ENCODE assay signal across 1 cellular context in the genomic region with DNA sequence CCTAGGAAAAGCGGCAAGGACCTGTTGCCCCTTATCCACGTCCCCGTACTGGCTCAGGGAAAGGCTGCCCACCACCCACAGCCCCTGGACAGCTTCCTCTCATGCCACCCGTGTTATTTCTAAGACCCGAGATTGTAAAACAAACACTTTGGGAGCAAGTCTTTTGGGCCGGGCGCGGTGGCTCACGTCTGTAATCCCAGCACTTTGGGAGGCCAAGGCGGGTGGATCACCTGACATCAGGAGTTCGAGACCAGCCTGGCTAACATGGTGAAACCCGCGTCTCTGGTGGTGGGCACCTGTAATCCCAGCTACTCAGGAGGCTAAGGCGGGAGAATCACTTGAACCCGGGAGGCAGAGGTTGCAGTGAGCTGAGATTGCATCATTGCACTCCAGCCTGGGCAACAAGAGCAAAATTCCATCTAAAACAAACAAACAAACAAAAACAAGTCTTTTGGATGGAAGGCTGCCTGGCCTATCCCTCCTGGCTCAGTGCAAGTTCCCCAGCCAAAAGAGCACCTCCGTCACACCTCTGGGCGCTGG.
TF ChIP-seq lines count a peak whose summit lies in the region.
"Not testable (repeated sequence)": the region's sequence is repeated elsewhere in the genome, so short reads cannot be mapped to it uniquely, and the experiment has no call there.

No MANE protein-coding gene starts in this region.

TF ChIP-seq in HepG2, 621 proteins besides CTCF, POLR2A, EP300 and RAD21:
- TF ChIP-seq ATF7 (IDR thresholded peaks at IDR 0.05) (0 out of 2 replicates have a peak, but pooled peaks have one; percentile 20), ATF4 (CRISPR knock-in tag; IDR thresholded peaks at IDR 0.05) (0 out of 4 replicates have a peak, but pooled peaks of 1 of the 2 experiments have one; percentile 34)
- TF ChIP-seq ATF7 (CRISPR knock-in tag; IDR thresholded peaks at IDR 0.05): not testable (repeated sequence)
TF ChIP-seq in HepG2: peak in this region for 2; not testable (repeated sequence) for 619.
